9 cellular contexts compared by ENCODE assay signal in genomic region chr7:75485355-75485978, GRCh38. TPM values are rescaled to one million over a fixed set of nuclear protein-coding genes. Genes with fewer than 3 reads are reported as not detected.
DNase-seq lines count a peak whose midpoint lies in the region; ATAC-seq and TF ChIP-seq lines count a peak whose summit lies in the region.
"Not testable (repeated sequence)": the region's sequence is repeated elsewhere in the genome, so short reads cannot be mapped to it uniquely, and the experiment has no call there.
"Had no signal": no experiment of that assay in that cellular context is flagged by ENCODE, and none has a peak within 500 bp of the region (broad histone marks: within the 10 kb centered on the region; RNA-seq: fewer than 3 reads in every experiment).

No MANE protein-coding gene starts in this region.

- H3K4me3 ChIP-seq in endodermal cell (ENCODE audit: low read length): peak overlapping the region; percentile 81
- H3K4me3 ChIP-seq in thyroid gland (replicated peaks in 1 of 3): peak overlapping the region; percentile 46 to 71 (median 53)

- H3K27me3 Mint-ChIP-seq in activated naive CD4-positive, alpha-beta T cell treated with anti-CD3 and anti-CD28 coated beads for 36 hours (ENCODE audit: low read depth); endodermal cell (ENCODE audit: insufficient read depth): not testable (repeated sequence)

- TF ChIP-seq POLR2A in thyroid gland (IDR thresholded peaks at IDR 0.05): not testable (repeated sequence)

- TF ChIP-seq CTCF in endodermal cell (conservative IDR thresholded peaks at IDR 0.05); omental fat pad (IDR thresholded peaks at IDR 0.05); thyroid gland (IDR thresholded peaks at IDR 0.05): not testable (repeated sequence)

- not testable (repeated sequence) for H3K27ac ChIP-seq in endodermal cell (ENCODE audit: low read depth, low read length)
- H3K27ac ChIP-seq in thyroid gland: peak overlapping the region in 2 of 3 donors; percentile 67 to 81

- CTCF ChIA-PET in activated naive CD4-positive, alpha-beta T cell treated with anti-CD3 and anti-CD28 coated beads for 36 hours (lab: Charles Lee): not testable (repeated sequence)

- 2 to 29% methylated on average over 1 to 21 of the region's 32 CpGs for WGBS in endodermal cell (ENCODE audit: insufficient coverage in 1 of 2, insufficient read length in 1 of 2), 2 experiments
- 1 to 3% methylated on average over 11 to 20 of the region's 32 CpGs for WGBS in thyroid gland, 2 donors

- not testable (repeated sequence) for H3K9me3 Mint-ChIP-seq in activated naive CD4-positive, alpha-beta T cell treated with anti-CD3 and anti-CD28 coated beads for 36 hours; endodermal cell

- not testable (repeated sequence) for H3K4me1 ChIP-seq in endodermal cell (ENCODE audit: control insufficient read depth, insufficient read depth, low read length); thyroid gland

- not testable (repeated sequence) for H3K27me3 ChIP-seq in endodermal cell (ENCODE audit: control insufficient read depth, insufficient read depth, low read length, poor library complexity, severe bottlenecking); thyroid gland

- intact Hi-C loops in activated naive CD4-positive, alpha-beta T cell treated with anti-CD3 and anti-CD28 coated beads for 36 hours (cut with micrococcal nuclease); thyroid gland (cut with DNase I): not testable (repeated sequence)

- peaks cover 10% of the 10 kb centered on the region for H3K4me1 Mint-ChIP-seq in activated naive CD4-positive, alpha-beta T cell treated with anti-CD3 and anti-CD28 coated beads for 36 hours (ENCODE audit: low read depth)
- H3K4me1 Mint-ChIP-seq in endodermal cell: not testable (repeated sequence)

- H3K36me3 Mint-ChIP-seq in activated naive CD4-positive, alpha-beta T cell treated with anti-CD3 and anti-CD28 coated beads for 36 hours (ENCODE audit: low read depth); endodermal cell (ENCODE audit: low read depth): not testable (repeated sequence)

- not testable (repeated sequence) for H3K9me3 ChIP-seq in endodermal cell (ENCODE audit: control insufficient read depth, low read length); thyroid gland

- peak; percentile 20 for ATAC-seq in HG03439 (IDR thresholded peaks at IDR 0.05; ENCODE audit: unreplicated experiment)
- ATAC-seq in omental fat pad (ENCODE audit: low FRiP score): peak; percentile 41

- peak overlapping the region; percentile 55 for H3K9ac ChIP-seq in endodermal cell (ENCODE audit: extremely low read depth, low read length, poor library complexity, severe bottlenecking)

- H3K36me3 ChIP-seq in endodermal cell (ENCODE audit: control insufficient read depth, insufficient read depth, low read length); thyroid gland: not testable (repeated sequence)

- H3K4me3 Mint-ChIP-seq in activated naive CD4-positive, alpha-beta T cell treated with anti-CD3 and anti-CD28 coated beads for 36 hours: peak overlapping the region; percentile 84
- H3K4me3 Mint-ChIP-seq in endodermal cell: peak overlapping the region; percentile 91

- H3K27ac Mint-ChIP-seq in activated naive CD4-positive, alpha-beta T cell treated with anti-CD3 and anti-CD28 coated beads for 36 hours: peak overlapping the region; percentile 66
- H3K27ac Mint-ChIP-seq in endodermal cell: peak overlapping the region; percentile 91

- DNase-seq in DMS53 (lab: John Stamatoyannopoulos, UW): peak; percentile 32
- DNase-seq in SK-N-DZ (ENCODE audit: low spot score): peak; percentile 12
- peak; percentile 6 for DNase-seq in activated naive CD4-positive, alpha-beta T cell treated with anti-CD3 and anti-CD28 coated beads for 36 hours
- peak; percentile 59 for DNase-seq in endodermal cell
- DNase-seq in iris pigment epithelial cell (ENCODE audit: low read depth): peak; percentile 5
- DNase-seq in omental fat pad (ENCODE audit: low spot score); thyroid gland: not testable (repeated sequence)

RNA-seq across cellular contexts. Expression of gene POM121C, which starts 0.6 kb away (rescaled TPM):
- 6.3 and 10.3 TPM in 2 replicates for polyA plus RNA-seq in SK-N-DZ (2014; cell fraction: cytosol; rRNA removed)
- 11.8 and 16.3 TPM in 2 replicates for polyA plus RNA-seq in SK-N-DZ (2014; cell fraction: nucleus; rRNA removed)
- total RNA-seq in activated naive CD4-positive, alpha-beta T cell treated with anti-CD3 and anti-CD28 coated beads for 36 hours: 10 to 100 TPM; 43.9 to 44.1 TPM
- total RNA-seq in endodermal cell: 10 to 100 TPM; 61.8 to 64.2 TPM
- polyA plus RNA-seq in endodermal cell (2013, experiment 1 of 2): 45.1 TPM
- 47.4 TPM for polyA plus RNA-seq in endodermal cell (2013, experiment 2 of 2)
- total RNA-seq in omental fat pad: 10 to 100 TPM; 15.0 to 35.1 (median 18.0) TPM
- total RNA-seq in thyroid gland: 10 to 100 TPM; 13.8 to 33.8 (median 25.8) TPM

RNA-seq across cellular contexts. Expression of gene SPDYE5, which starts 6.7 kb away (rescaled TPM):
- polyA plus RNA-seq in SK-N-DZ (2014; cell fraction: cytosol; rRNA removed): not detected in 2 replicates
- polyA plus RNA-seq in SK-N-DZ (2014; cell fraction: nucleus; rRNA removed): not detected in 2 replicates
- not detected for total RNA-seq in activated naive CD4-positive, alpha-beta T cell treated with anti-CD3 and anti-CD28 coated beads for 36 hours
- total RNA-seq in endodermal cell (not detected), omental fat pad (not detected), thyroid gland (under 1 TPM in 1 of 4 donors, not detected in 3; 0.45 TPM)
- polyA plus RNA-seq in endodermal cell (2013, experiment 1 of 2): not detected
- polyA plus RNA-seq in endodermal cell (2013, experiment 2 of 2): not detected
- total RNA-seq: left ventricle myocardium superior had no signal
